1 cellular context compared by ENCODE assay signal in genomic region chr17:68777243-68777855, GRCh38.
TF ChIP-seq lines count a peak whose summit lies in the region.

No MANE protein-coding gene starts in this region.

TF ChIP-seq in HepG2, 621 proteins besides CTCF, POLR2A, EP300 and RAD21 (continued from another document and continues in another):
- no peak for TF ChIP-seq PITX1 (CRISPR knock-in tag; IDR thresholded peaks at IDR 0.05)
- TF ChIP-seq ZNF512 (CRISPR knock-in tag; IDR thresholded peaks at IDR 0.05) = no peak
- no peak for TF ChIP-seq ESRRA (CRISPR knock-in tag; IDR thresholded peaks at IDR 0.05; ENCODE audit: low read depth)
- peak; percentile 80; the same call in 1 of the 2 replicates for TF ChIP-seq CHD4 (IDR thresholded peaks at IDR 0.05; ENCODE audit: borderline replicate concordance, low read length)
- TF ChIP-seq ERF (CRISPR knock-in tag; IDR thresholded peaks at IDR 0.05) = peak; percentile 78; the same call in 1 of the 2 replicates
- no peak for TF ChIP-seq GTF3A (CRISPR knock-in tag; conservative IDR thresholded peaks at IDR 0.05)
- no peak for TF ChIP-seq ZNF276 (CRISPR knock-in tag; IDR thresholded peaks at IDR 0.05; ENCODE audit: low read depth)
- no peak for TF ChIP-seq MLXIP (CRISPR knock-in tag; IDR thresholded peaks at IDR 0.05; ENCODE audit: borderline replicate concordance)
- TF ChIP-seq DNMT1 (CRISPR knock-in tag; IDR thresholded peaks at IDR 0.05) = no peak
- TF ChIP-seq ARNTL (CRISPR knock-in tag; IDR thresholded peaks at IDR 0.05) = no peak
- TF ChIP-seq ZNF17 (CRISPR knock-in tag; IDR thresholded peaks at IDR 0.05) = no peak
- TF ChIP-seq ZNF407 (CRISPR knock-in tag; IDR thresholded peaks at IDR 0.05; ENCODE audit: not compliant biosample characterization) = no peak
- TF ChIP-seq KLF12 (CRISPR knock-in tag; IDR thresholded peaks at IDR 0.05; ENCODE audit: borderline replicate concordance) = 0 out of 2 replicates have a peak, but pooled peaks have one; percentile 48
- TF ChIP-seq BCL6 (CRISPR knock-in tag; IDR thresholded peaks at IDR 0.05) = peak; percentile 36; the same call in 1 of the 2 replicates
- no peak for TF ChIP-seq HMGA1 (CRISPR knock-in tag; conservative IDR thresholded peaks at IDR 0.05)
- peak; percentile 79; the same call in 1 of the 2 replicates for TF ChIP-seq KLF11 (CRISPR knock-in tag; IDR thresholded peaks at IDR 0.05)
- TF ChIP-seq ZNF772 (CRISPR knock-in tag; IDR thresholded peaks at IDR 0.05) = no peak
- TF ChIP-seq ZNF180 (CRISPR knock-in tag; IDR thresholded peaks at IDR 0.05; ENCODE audit: borderline replicate concordance, low read depth) = 0 out of 2 replicates have a peak, but pooled peaks have one; percentile 68
- no peak for TF ChIP-seq ELK4 (CRISPR knock-in tag; IDR thresholded peaks at IDR 0.05; ENCODE audit: borderline replicate concordance)
- TF ChIP-seq ZNF569 (CRISPR knock-in tag; IDR thresholded peaks at IDR 0.05; ENCODE audit: borderline replicate concordance) = 0 out of 2 replicates have a peak, but pooled peaks have one; percentile 15
- TF ChIP-seq GFI1 (CRISPR knock-in tag; IDR thresholded peaks at IDR 0.05; ENCODE audit: borderline replicate concordance) = no peak
- TF ChIP-seq ZNF558 (CRISPR knock-in tag; IDR thresholded peaks at IDR 0.05; ENCODE audit: borderline replicate concordance) = no peak
- TF ChIP-seq HMGXB4 (CRISPR knock-in tag; IDR thresholded peaks at IDR 0.05; ENCODE audit: borderline replicate concordance in 1 of 2, low read depth in 1 of 2) = peak; percentile 36 to 79; a peak in 2 of 4 replicates
- TF ChIP-seq ZNF446 (CRISPR knock-in tag; IDR thresholded peaks at IDR 0.05) = no peak
- no peak for TF ChIP-seq ZNF614 (CRISPR knock-in tag; IDR thresholded peaks at IDR 0.05; ENCODE audit: borderline replicate concordance)
- TF ChIP-seq GTF2F1 (IDR thresholded peaks at IDR 0.05; ENCODE audit: low read length) = 0 out of 2 replicates have a peak, but pooled peaks have one; percentile 54
- TF ChIP-seq ZBTB21 (CRISPR knock-in tag; IDR thresholded peaks at IDR 0.05) = no peak
- TF ChIP-seq ZNF510 (CRISPR knock-in tag; IDR thresholded peaks at IDR 0.05; ENCODE audit: low read depth) = no peak
- peak; percentile 40; the same call in 1 of the 2 replicates for TF ChIP-seq ETV5 (CRISPR knock-in tag; IDR thresholded peaks at IDR 0.05; ENCODE audit: borderline replicate concordance)
- no peak; the same call in 1 of the 2 replicates for TF ChIP-seq AKNA (CRISPR knock-in tag; IDR thresholded peaks at IDR 0.05; ENCODE audit: borderline replicate concordance)
- TF ChIP-seq SP1 (IDR thresholded peaks at IDR 0.05) = no peak
- no peak for TF ChIP-seq SP1 (CRISPR knock-in tag; IDR thresholded peaks at IDR 0.05)
